In the genomic region with DNA sequence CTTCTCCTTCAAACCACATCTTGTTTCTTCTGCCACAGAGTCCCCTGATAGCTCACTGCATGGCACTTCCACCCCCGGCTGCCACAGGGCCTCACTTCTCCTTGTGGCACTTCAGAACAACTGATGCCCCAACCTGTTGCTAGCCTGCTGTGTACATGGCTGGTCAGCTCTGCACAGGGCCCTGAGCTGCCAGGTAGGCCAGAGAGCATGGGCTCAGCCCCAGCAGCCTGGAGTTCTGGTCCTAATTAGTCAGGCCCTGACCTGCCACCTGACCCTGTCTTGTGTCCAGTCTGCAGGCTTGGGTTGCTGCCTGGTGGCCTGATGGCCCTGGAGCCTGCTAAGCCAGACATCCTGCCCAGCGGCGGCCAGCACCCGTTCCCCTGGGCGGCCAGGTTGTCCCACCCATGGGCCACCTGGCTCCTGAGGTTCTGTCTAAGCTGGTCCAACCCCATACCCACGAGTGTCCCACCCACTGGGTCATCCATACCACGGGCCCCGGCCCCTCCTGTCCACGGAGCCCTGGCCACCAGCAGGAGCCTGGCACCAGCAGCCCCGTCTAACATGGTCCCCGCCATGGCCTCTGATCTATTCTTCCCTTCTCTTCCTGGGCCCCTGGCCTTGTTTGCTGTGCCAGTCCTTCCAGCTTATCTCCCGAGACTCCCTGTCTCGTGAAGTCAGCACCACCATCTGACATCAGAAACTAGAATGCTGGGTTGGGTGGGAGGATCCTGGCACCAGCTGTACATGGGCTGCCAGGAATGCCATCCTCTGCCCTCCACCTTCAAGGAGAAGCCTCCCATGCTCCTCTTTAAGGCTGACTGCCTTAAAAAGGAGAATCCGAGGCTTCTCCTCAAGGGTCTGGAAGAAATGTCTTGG, we compare ENCODE assay signal across 18 cellular contexts. TPM values are rescaled to one million over a fixed set of nuclear protein-coding genes. Genes with fewer than 3 reads are reported as not detected.
DNase-seq lines count a peak whose midpoint lies in the region; ATAC-seq and TF ChIP-seq lines count a peak whose summit lies in the region.
"Had no signal": no experiment of that assay in that cellular context is flagged by ENCODE, and none has a peak within 500 bp of the region (broad histone marks: within the 10 kb centered on the region; RNA-seq: fewer than 3 reads in every experiment).

No MANE protein-coding gene starts in this region.

- H3K9ac ChIP-seq in neural progenitor cell = no peak overlapping the region

- H3K4me1 ChIP-seq in CD4-positive, CD25-positive, alpha-beta regulatory T cell (ENCODE audit: control insufficient read depth, insufficient read depth, low read length, poor library complexity, severe bottlenecking) = peaks cover 21% of the 10 kb centered on the region
- H3K4me1 ChIP-seq in heart left ventricle = peaks cover 0 to 57% (median 31%) of the 10 kb centered on the region in 12 donors
- H3K4me1 ChIP-seq in neural progenitor cell = peaks cover 12% of the 10 kb centered on the region

- H3K4me3 Mint-ChIP-seq in CD4-positive, CD25-positive, alpha-beta regulatory T cell = peak overlapping the region; percentile 53 to 77 (median 59)
- H3K4me3 Mint-ChIP-seq in neural progenitor cell = peak overlapping the region; percentile 24
- no peak overlapping the region for H3K4me3 Mint-ChIP-seq in WTC11

- H3K4me1 Mint-ChIP-seq in CD4-positive, CD25-positive, alpha-beta regulatory T cell = peaks cover 0 to 22% (median 15%) of the 10 kb centered on the region in 4 donors
- H3K4me1 Mint-ChIP-seq in neural progenitor cell (peaks cover 20% of the 10 kb centered on the region), WTC11 (peaks cover 15% of the 10 kb centered on the region)

- POLR2A ChIA-PET in WTC11 (lab: Charles Lee) = no interaction called here

- WGBS in heart left ventricle, 4 donors = 66 to 76% (median 73%) methylated on average over 9 to 14 of the region's 14 CpGs

- peaks cover 14% of the 10 kb centered on the region for H4K20me1 ChIP-seq in neural progenitor cell (ENCODE audit: low read depth)

- no peak overlapping the region for H3K4me3 ChIP-seq in CD4-positive, CD25-positive, alpha-beta regulatory T cell (ENCODE audit: low read depth, low read length)
- H3K4me3 ChIP-seq in H7 (ENCODE audit: insufficient read depth, low read depth, low read length) (no peak overlapping the region), heart left ventricle (no peak overlapping the region), neural progenitor cell (no peak overlapping the region), dorsolateral prefrontal cortex (no peak overlapping the region)
- H3K4me3 ChIP-seq: coronary artery had no signal

- TF ChIP-seq CTCF in heart left ventricle (IDR thresholded peaks at IDR 0.05) (no peak), neural progenitor cell (IDR thresholded peaks at IDR 0.05) (no peak), dorsolateral prefrontal cortex (IDR thresholded peaks at IDR 0.05 in 54 of 56, conservative IDR thresholded peaks at IDR 0.05 in 2 of 56; ENCODE audit: low read depth in 1 of 56, partially characterized antibody in 56 of 56) (no peak), WTC11 (IDR thresholded peaks at IDR 0.05) (no peak)

- no peak overlapping the region for H3K4me2 ChIP-seq in neural progenitor cell

- H2AFZ ChIP-seq in neural progenitor cell (replicated peaks) = no peak overlapping the region

- intact Hi-C loops in heart left ventricle (cut with DNase I) (loop anchor here in 1 of 10 donors (2.0 kb wide), 1 partner anchor 20 kb away; no protein-coding TSS in a partner anchor), dorsolateral prefrontal cortex (cut with DNase I) (no loop called here)

- no peak for ATAC-seq in CD4-positive, CD25-positive, alpha-beta regulatory T cell (ENCODE audit: low read depth in 2 of 2)
- ATAC-seq in heart left ventricle (peak; percentile 14 to 48 (median 32)), WTC11 (no peak)

- peaks cover 3% of the 10 kb centered on the region for H3K36me3 Mint-ChIP-seq in CD4-positive, CD25-positive, alpha-beta regulatory T cell
- H3K36me3 Mint-ChIP-seq in neural progenitor cell (peaks cover 2% of the 10 kb centered on the region), WTC11 (no peaks in the 10 kb centered on the region)

- no peak overlapping the region for H3K27ac ChIP-seq in CD4-positive, CD25-positive, alpha-beta regulatory T cell (ENCODE audit: insufficient read depth, low read length, poor library complexity, severe bottlenecking)
- H3K27ac ChIP-seq in heart left ventricle (peak overlapping the region; percentile 37 to 99 (median 85)), neural progenitor cell (no peak overlapping the region), dorsolateral prefrontal cortex (no peak overlapping the region)
- H3K27ac ChIP-seq: coronary artery, WERI-Rb-1 had no signal

- H3K27me3 Mint-ChIP-seq in CD4-positive, CD25-positive, alpha-beta regulatory T cell = peaks cover 8% of the 10 kb centered on the region
- peaks cover 7% of the 10 kb centered on the region for H3K27me3 Mint-ChIP-seq in neural progenitor cell (ENCODE audit: insufficient read depth, low read depth)
- H3K27me3 Mint-ChIP-seq in WTC11 (ENCODE audit: low read depth) = no peaks in the 10 kb centered on the region; the same call in 1 of the 2 replicates

- H3K27me3 ChIP-seq in CD4-positive, CD25-positive, alpha-beta regulatory T cell (ENCODE audit: control insufficient read depth, insufficient read depth, low read length) = no peaks in the 10 kb centered on the region
- H3K27me3 ChIP-seq in H7 (ENCODE audit: control insufficient read depth, insufficient read depth, low read length) = no peaks in the 10 kb centered on the region
- no peaks in the 10 kb centered on the region for H3K27me3 ChIP-seq in heart left ventricle
- H3K27me3 ChIP-seq in neural progenitor cell = no peaks in the 10 kb centered on the region
- no peaks in the 10 kb centered on the region for H3K27me3 ChIP-seq in dorsolateral prefrontal cortex

- no peak for DNase-seq in CD4-positive, CD25-positive, alpha-beta regulatory T cell
- peak; percentile 29 for DNase-seq in H7
- peak in 1 of 5 donors; percentile 74 for DNase-seq in heart left ventricle
- DNase-seq in neural progenitor cell (ENCODE audit: low spot score) = no peak
- no peak for DNase-seq in KBM-7
- DNase-seq in dorsolateral prefrontal cortex = no peak
- no peak for DNase-seq in WTC11 (ENCODE audit: low spot score)
- DNase-seq: activated CD8-positive, alpha-beta memory T cell treated with anti-CD3 and anti-CD28 coated beads, Interleukin-2, amount 50 U/mL, for 4 hours; amygdala; C1 segment of cervical spinal cord; erythroblast; islet precursor cell; NCI-H2081; NCI-H524 treated with DMSO at 0.1 percent for 48 hours; retina; stimulated activated naive CD4-positive, alpha-beta T cell treated with Interleukin-2 at 50 U/mL for 16 hours; WERI-Rb-1 had no signal

- CTCF ChIA-PET in WTC11 (lab: Charles Lee) = no interaction called here

- in situ Hi-C loops in KBM-7 (cut with MboI; ENCODE audit: low pct_unique_long_range_greater_than_20kb, low sequenced_read_pairs) = no loop called here

- H3F3A ChIP-seq in neural progenitor cell (ENCODE audit: low read depth) = peaks cover 20% of the 10 kb centered on the region

- H3K9me3 Mint-ChIP-seq in CD4-positive, CD25-positive, alpha-beta regulatory T cell = peaks cover 0 to 4% (median 0%) of the 10 kb centered on the region in 7 donors
- no peaks in the 10 kb centered on the region for H3K9me3 Mint-ChIP-seq in neural progenitor cell
- peaks cover 5% of the 10 kb centered on the region; the same call in 1 of the 2 replicates for H3K9me3 Mint-ChIP-seq in WTC11

- H3K9me3 ChIP-seq in CD4-positive, CD25-positive, alpha-beta regulatory T cell (ENCODE audit: control insufficient read depth in 2 of 2, low read length in 2 of 2) = no peaks in the 10 kb centered on the region
- H3K9me3 ChIP-seq in heart left ventricle (no peaks in the 10 kb centered on the region), neural progenitor cell (ENCODE audit: low read depth) (no peaks in the 10 kb centered on the region)

- TF ChIP-seq POLR2A in heart left ventricle (IDR thresholded peaks at IDR 0.05) = peak in 1 of 2 donors; percentile 36

- peaks cover 14% of the 10 kb centered on the region for H3K79me2 ChIP-seq in neural progenitor cell (ENCODE audit: low read depth)

- H3K36me3 ChIP-seq in CD4-positive, CD25-positive, alpha-beta regulatory T cell (ENCODE audit: control insufficient read depth, insufficient read depth, low read length) = no peaks in the 10 kb centered on the region
- H3K36me3 ChIP-seq in H7 (replicated peaks; ENCODE audit: control insufficient read depth, insufficient read depth, low read length) = no peaks in the 10 kb centered on the region
- H3K36me3 ChIP-seq in heart left ventricle = no peaks in the 10 kb centered on the region
- H3K36me3 ChIP-seq in neural progenitor cell = no peaks in the 10 kb centered on the region

- H3K27ac Mint-ChIP-seq in CD4-positive, CD25-positive, alpha-beta regulatory T cell = peak overlapping the region in 2 of 3 donors; percentile 58 to 62
- H3K27ac Mint-ChIP-seq in neural progenitor cell = no peak overlapping the region
- H3K27ac Mint-ChIP-seq in WTC11 = no peak overlapping the region

TF ChIP-seq in WTC11, 78 proteins besides CTCF, POLR2A, EP300 and RAD21 (continues in another document):
- no peak for TF ChIP-seq TP53 (CRISPR knock-in tag; IDR thresholded peaks at IDR 0.05)

RNA-seq across cellular contexts. Expression of gene CERK, which starts 3.1 kb away (rescaled TPM):
- 105 TPM for total RNA-seq in CD4-positive, CD25-positive, alpha-beta regulatory T cell
- 10 to 100 TPM; 75.5 to 94.3 (median 81.5) TPM for polyA plus RNA-seq in CD4-positive, CD25-positive, alpha-beta regulatory T cell
- total RNA-seq in H7 (2014; rRNA removed; shearing (Covaris generic)) = 54.8 and 57.2 TPM in 2 replicates
- total RNA-seq in heart left ventricle (100 to 1,000 TPM in 1 of 9 donors, 10 to 100 TPM in 8; 52.6 to 125 (median 72.3) TPM), neural progenitor cell (ENCODE audit: low replicate concordance) (53.6 and 80.6 TPM in 2 replicates), dorsolateral prefrontal cortex (10 to 100 TPM; 24.8 to 72.6 (median 52.4) TPM), WTC11 (2021) (45.6 to 50.2 TPM (median 49.7 TPM) in 3 replicates)
- polyA plus RNA-seq in heart left ventricle = 100 to 1,000 TPM in 1 of 2 donors, 10 to 100 TPM in 1; 17.8 to 114 TPM

RNA-seq across cellular contexts. Expression of gene TBC1D22A, which starts 21.3 kb away (rescaled TPM):
- total RNA-seq in CD4-positive, CD25-positive, alpha-beta regulatory T cell = 42.5 TPM
- 10 to 100 TPM; 19.8 to 34.0 (median 23.0) TPM for polyA plus RNA-seq in CD4-positive, CD25-positive, alpha-beta regulatory T cell
- 8.2 and 9.7 TPM in 2 replicates for total RNA-seq in H7 (2014; rRNA removed; shearing (Covaris generic))
- total RNA-seq in heart left ventricle = 10 to 100 TPM; 14.0 to 30.7 (median 18.6) TPM
- 10 to 100 TPM in 1 of 2 donors, 1 to 10 TPM in 1; 9.4 to 18.9 TPM for polyA plus RNA-seq in heart left ventricle
- 9.8 and 10.6 TPM in 2 replicates for total RNA-seq in neural progenitor cell (ENCODE audit: low replicate concordance)
- 10 to 100 TPM; 20.0 to 36.0 (median 27.2) TPM for total RNA-seq in dorsolateral prefrontal cortex
- 18.1 to 21.0 TPM (median 19.1 TPM) in 3 replicates for total RNA-seq in WTC11 (2021)

Comparison
In these comparisons a context has a peak if more than half of its experiments do, and no peak if none do; other contexts are left out.
1. ATAC-seq: peak in heart left ventricle (4 of 4); none in CD4-positive, CD25-positive, alpha-beta regulatory T cell (0 of 2) and WTC11 (single experiment).
2. H3K27ac ChIP-seq: peak in heart left ventricle (12 of 12); none in CD4-positive, CD25-positive, alpha-beta regulatory T cell (single experiment), neural progenitor cell (single experiment) and dorsolateral prefrontal cortex (0 of 59).
3. H3K27ac Mint-ChIP-seq: peak in CD4-positive, CD25-positive, alpha-beta regulatory T cell (2 of 3); none in neural progenitor cell (single experiment) and WTC11 (single experiment).